1 cellular context compared by ENCODE assay signal in genomic region chr7:115005942-115006341, GRCh38.
TF ChIP-seq lines count a peak whose summit lies in the region.

No MANE protein-coding gene starts in this region.

TF ChIP-seq in GM23338, 12 proteins besides CTCF, POLR2A, EP300 and RAD21 (continued from another document):
- TF ChIP-seq, protein P1, sequence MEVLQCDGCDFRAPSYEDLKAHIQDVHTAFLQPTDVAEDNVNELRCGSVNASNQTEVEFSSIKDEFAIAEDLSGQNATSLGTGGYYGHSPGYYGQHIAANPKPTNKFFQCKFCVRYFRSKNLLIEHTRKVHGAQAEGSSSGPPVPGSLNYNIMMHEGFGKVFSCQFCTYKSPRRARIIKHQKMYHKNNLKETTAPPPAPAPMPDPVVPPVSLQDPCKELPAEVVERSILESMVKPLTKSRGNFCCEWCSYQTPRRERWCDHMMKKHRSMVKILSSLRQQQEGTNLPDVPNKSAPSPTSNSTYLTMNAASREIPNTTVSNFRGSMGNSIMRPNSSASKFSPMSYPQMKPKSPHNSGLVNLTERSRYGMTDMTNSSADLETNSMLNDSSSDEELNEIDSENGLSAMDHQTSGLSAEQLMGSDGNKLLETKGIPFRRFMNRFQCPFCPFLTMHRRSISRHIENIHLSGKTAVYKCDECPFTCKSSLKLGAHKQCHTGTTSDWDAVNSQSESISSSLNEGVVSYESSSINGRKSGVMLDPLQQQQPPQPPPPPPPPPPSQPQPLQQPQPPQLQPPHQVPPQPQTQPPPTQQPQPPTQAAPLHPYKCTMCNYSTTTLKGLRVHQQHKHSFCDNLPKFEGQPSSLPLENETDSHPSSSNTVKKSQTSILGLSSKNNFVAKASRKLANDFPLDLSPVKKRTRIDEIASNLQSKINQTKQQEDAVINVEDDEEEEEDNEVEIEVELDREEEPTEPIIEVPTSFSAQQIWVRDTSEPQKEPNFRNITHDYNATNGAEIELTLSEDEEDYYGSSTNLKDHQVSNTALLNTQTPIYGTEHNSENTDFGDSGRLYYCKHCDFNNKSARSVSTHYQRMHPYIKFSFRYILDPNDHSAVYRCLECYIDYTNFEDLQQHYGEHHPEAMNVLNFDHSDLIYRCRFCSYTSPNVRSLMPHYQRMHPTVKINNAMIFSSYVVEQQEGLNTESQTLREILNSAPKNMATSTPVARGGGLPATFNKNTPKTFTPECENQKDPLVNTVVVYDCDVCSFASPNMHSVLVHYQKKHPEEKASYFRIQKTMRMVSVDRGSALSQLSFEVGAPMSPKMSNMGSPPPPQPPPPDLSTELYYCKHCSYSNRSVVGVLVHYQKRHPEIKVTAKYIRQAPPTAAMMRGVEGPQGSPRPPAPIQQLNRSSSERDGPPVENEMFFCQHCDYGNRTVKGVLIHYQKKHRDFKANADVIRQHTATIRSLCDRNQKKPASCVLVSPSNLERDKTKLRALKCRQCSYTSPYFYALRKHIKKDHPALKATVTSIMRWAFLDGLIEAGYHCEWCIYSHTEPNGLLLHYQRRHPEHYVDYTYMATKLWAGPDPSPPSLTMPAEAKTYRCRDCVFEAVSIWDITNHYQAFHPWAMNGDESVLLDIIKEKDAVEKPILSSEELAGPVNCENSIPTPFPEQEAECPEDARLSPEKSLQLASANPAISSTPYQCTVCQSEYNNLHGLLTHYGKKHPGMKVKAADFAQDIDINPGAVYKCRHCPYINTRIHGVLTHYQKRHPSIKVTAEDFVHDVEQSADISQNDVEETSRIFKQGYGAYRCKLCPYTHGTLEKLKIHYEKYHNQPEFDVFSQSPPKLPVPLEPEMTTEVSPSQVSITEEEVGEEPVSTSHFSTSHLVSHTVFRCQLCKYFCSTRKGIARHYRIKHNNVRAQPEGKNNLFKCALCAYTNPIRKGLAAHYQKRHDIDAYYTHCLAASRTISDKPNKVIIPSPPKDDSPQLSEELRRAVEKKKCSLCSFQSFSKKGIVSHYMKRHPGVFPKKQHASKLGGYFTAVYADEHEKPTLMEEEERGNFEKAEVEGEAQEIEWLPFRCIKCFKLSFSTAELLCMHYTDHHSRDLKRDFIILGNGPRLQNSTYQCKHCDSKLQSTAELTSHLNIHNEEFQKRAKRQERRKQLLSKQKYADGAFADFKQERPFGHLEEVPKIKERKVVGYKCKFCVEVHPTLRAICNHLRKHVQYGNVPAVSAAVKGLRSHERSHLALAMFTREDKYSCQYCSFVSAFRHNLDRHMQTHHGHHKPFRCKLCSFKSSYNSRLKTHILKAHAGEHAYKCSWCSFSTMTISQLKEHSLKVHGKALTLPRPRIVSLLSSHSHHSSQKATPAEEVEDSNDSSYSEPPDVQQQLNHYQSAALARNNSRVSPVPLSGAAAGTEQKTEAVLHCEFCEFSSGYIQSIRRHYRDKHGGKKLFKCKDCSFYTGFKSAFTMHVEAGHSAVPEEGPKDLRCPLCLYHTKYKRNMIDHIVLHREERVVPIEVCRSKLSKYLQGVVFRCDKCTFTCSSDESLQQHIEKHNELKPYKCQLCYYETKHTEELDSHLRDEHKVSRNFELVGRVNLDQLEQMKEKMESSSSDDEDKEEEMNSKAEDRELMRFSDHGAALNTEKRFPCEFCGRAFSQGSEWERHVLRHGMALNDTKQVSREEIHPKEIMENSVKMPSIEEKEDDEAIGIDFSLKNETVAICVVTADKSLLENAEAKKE (CRISPR knock-in tag; IDR thresholded peaks at IDR 0.05) = peak; percentile 99
- no peak for TF ChIP-seq STAT1 (IDR thresholded peaks at IDR 0.05; ENCODE audit: unreplicated experiment)
- 0 out of 2 replicates have a peak, but pooled peaks have one; percentile 40 for TF ChIP-seq POLR2AphosphoS5 (IDR thresholded peaks at IDR 0.05; ENCODE audit: low read depth)
- peak; percentile 76; the same call in 1 of the 2 replicates for TF ChIP-seq ZNF114 (CRISPR knock-in tag; IDR thresholded peaks at IDR 0.05)
